ENCODE assay signal across 8 cellular contexts in the genomic region with DNA sequence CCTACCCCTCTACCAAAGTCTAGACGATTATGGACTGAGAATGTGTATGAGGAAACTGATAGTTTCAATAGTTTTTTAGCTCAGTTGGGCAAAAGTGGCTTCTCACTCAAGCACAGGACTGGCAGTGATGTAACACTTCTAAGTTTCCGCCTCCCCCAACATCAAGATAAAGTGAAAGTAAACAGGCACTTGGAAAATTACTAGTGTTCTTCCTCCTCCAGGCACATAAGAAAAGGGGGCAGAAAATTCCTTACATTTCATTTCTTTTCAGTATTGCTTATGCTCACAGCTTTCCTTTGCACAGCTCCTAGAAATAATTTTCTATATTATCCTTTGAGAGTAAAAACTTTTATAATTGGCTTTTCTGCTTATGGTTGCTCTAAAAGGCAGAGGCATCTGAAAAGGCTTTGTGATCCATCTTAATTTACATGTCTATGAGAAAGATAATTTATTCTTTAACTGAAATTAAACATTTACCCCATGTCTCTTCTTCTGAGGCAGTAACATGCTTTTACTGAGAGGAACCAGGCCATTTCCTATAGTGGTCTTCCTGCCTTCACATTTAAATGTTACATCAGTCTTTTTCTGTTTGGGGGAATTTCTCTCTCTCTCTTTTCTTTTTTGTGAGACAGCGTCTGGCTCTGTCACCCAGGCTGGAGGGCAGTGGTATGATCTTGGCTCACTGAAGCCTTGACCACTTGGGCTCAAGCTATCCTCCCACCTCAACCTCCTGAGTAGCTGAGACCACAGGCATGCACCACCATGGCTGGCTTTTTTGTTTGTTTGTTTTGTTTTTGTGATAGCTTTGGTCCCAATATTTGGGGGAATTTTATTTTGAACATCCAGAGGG.
DNase-seq lines count a peak whose midpoint lies in the region; ATAC-seq and TF ChIP-seq lines count a peak whose summit lies in the region.

No MANE protein-coding gene starts in this region.

- POLR2A ChIA-PET in BJ (lab: Charles Lee) = interaction anchor here (1.2 to 1.6 kb wide), 2 partner anchors 66 to 72 kb away, joined by 7 to 31 read pairs; no protein-coding TSS in a partner anchor

- peak overlapping the region; percentile 62 for H4K91ac ChIP-seq in trophoblast cell (ENCODE audit: low read depth, low read length)

- no peak overlapping the region for H3K18ac ChIP-seq in trophoblast cell (ENCODE audit: low read length)

- peak overlapping the region; percentile 83 for H2BK12ac ChIP-seq in trophoblast cell (ENCODE audit: low read length)

- no peaks in the 10 kb centered on the region for H3K79me2 ChIP-seq in trophoblast cell (ENCODE audit: control insufficient read depth, insufficient read depth, low read length, poor library complexity)

- peak; percentile 85 for ATAC-seq in GM18867 (IDR thresholded peaks at IDR 0.05; ENCODE audit: unreplicated experiment)
- ATAC-seq in HG03060 (IDR thresholded peaks at IDR 0.05; ENCODE audit: low read depth, unreplicated experiment) = peak; percentile 46

- no peak overlapping the region for H2AFZ ChIP-seq in trophoblast cell (ENCODE audit: insufficient read depth, low read length, poor library complexity)

- no peaks in the 10 kb centered on the region for H3K36me3 ChIP-seq in BJ (ENCODE audit: control insufficient read depth, insufficient read depth, low read length)
- H3K36me3 ChIP-seq in trophoblast cell (ENCODE audit: control insufficient read depth in 1 of 2, insufficient read depth in 2 of 2, low read length in 2 of 2) = no peaks in the 10 kb centered on the region

- H3K27me3 ChIP-seq in BJ (ENCODE audit: control insufficient read depth, insufficient read depth, low read length) (no peaks in the 10 kb centered on the region), trophoblast cell (ENCODE audit: insufficient read depth, low read length) (no peaks in the 10 kb centered on the region)

- H3K14ac ChIP-seq in trophoblast cell (ENCODE audit: low read length) = no peak overlapping the region

- TF ChIP-seq CTCF in BJ (IDR thresholded peaks at IDR 0.05; ENCODE audit: insufficient read depth, low read depth, low read length) = no peak

- H3K4me1 Mint-ChIP-seq in activated T-helper 2 cell treated with anti-CD3 and anti-CD28 coated beads, Interferon-gamma antibody, Interleukin-2, Interleukin-4, amounts not matched to agents 10 μg/mL and 5 μg/mL and 100 μg/mL, durations not matched to agents 14 hours and 24 hours and 36 hours (ENCODE audit: low read depth) = peaks cover 23% of the 10 kb centered on the region

- H2BK120ac ChIP-seq in trophoblast cell (ENCODE audit: insufficient read depth, low read length, poor library complexity) = peak overlapping the region; percentile 72

- no CpG with 5 or more reads among the region's 3 CpGs for WGBS in trophoblast cell (ENCODE audit: extremely low coverage, insufficient coverage, insufficient read length)

- H3K4me3 ChIP-seq in BJ (ENCODE audit: low read depth, low read length) = peak overlapping the region; percentile 26
- no peak overlapping the region for H3K4me3 ChIP-seq in trophoblast cell (ENCODE audit: low read depth, low read length)

- peak overlapping the region; percentile 20 for H3K4me2 ChIP-seq in trophoblast cell (ENCODE audit: low read length)

- H4K12ac ChIP-seq in trophoblast cell (ENCODE audit: low read depth, low read length) = no peak overlapping the region

- no peak overlapping the region for H4K8ac ChIP-seq in trophoblast cell (ENCODE audit: low read depth, low read length)

- H3K27me3 Mint-ChIP-seq in activated T-helper 2 cell treated with anti-CD3 and anti-CD28 coated beads, Interferon-gamma antibody, Interleukin-2, Interleukin-4, amounts not matched to agents 10 μg/mL and 5 μg/mL and 100 μg/mL, durations not matched to agents 14 hours and 24 hours and 36 hours (ENCODE audit: low read depth) = no peaks in the 10 kb centered on the region

- no peaks in the 10 kb centered on the region for H3K36me3 Mint-ChIP-seq in activated T-helper 2 cell treated with anti-CD3 and anti-CD28 coated beads, Interferon-gamma antibody, Interleukin-2, Interleukin-4, amounts not matched to agents 10 μg/mL and 5 μg/mL and 100 μg/mL, durations not matched to agents 14 hours and 24 hours and 36 hours (ENCODE audit: low read depth)

- no peak overlapping the region for H3K4ac ChIP-seq in trophoblast cell (ENCODE audit: low read depth, low read length)

- CTCF ChIA-PET in BJ (lab: Yijun Ruan, JAX) = interaction anchor here (1.4 to 1.8 kb wide), 2 partner anchors 12 to 25 kb away, joined by 3 to 6 read pairs; no protein-coding TSS in a partner anchor

- peak overlapping the region; percentile 75 for H3K4me3 Mint-ChIP-seq in activated T-helper 2 cell treated with anti-CD3 and anti-CD28 coated beads, Interferon-gamma antibody, Interleukin-2, Interleukin-4, amounts not matched to agents 10 μg/mL and 5 μg/mL and 100 μg/mL, durations not matched to agents 14 hours and 24 hours and 36 hours (ENCODE audit: low read depth)

- H3K79me1 ChIP-seq in trophoblast cell (ENCODE audit: low read length) = peaks cover 18% of the 10 kb centered on the region

- DNase-seq in BJ (ENCODE audit: low read depth) (peak; percentile 47), NOMO-1 treated with DMSO at 0.1 percent for 48 hours (lab: John Stamatoyannopoulos, UW; ENCODE audit: unreplicated experiment) (peak; percentile 82), foreskin melanocyte (peak; percentile 75), trophoblast cell (peak; percentile 44 to 77), cerebellum (ENCODE audit: low spot score) (no peak)
- DNase-seq in activated T-helper 2 cell treated with anti-CD3 and anti-CD28 coated beads, Interferon-gamma antibody, Interleukin-2, Interleukin-4, amounts not matched to agents 10 μg/mL and 5 μg/mL and 100 μg/mL, durations not matched to agents 14 hours and 24 hours and 36 hours (ENCODE audit: low spot score) = no peak

- no peak overlapping the region for H2AK5ac ChIP-seq in trophoblast cell (ENCODE audit: low read length)

- H3K27ac Mint-ChIP-seq in activated T-helper 2 cell treated with anti-CD3 and anti-CD28 coated beads, Interferon-gamma antibody, Interleukin-2, Interleukin-4, amounts not matched to agents 10 μg/mL and 5 μg/mL and 100 μg/mL, durations not matched to agents 14 hours and 24 hours and 36 hours = peak overlapping the region; percentile 92

- peaks cover 2% of the 10 kb centered on the region for H3K9me3 Mint-ChIP-seq in activated T-helper 2 cell treated with anti-CD3 and anti-CD28 coated beads, Interferon-gamma antibody, Interleukin-2, Interleukin-4, amounts not matched to agents 10 μg/mL and 5 μg/mL and 100 μg/mL, durations not matched to agents 14 hours and 24 hours and 36 hours

- peaks cover 6 to 8% of the 10 kb centered on the region in 2 experiments for H3K4me1 ChIP-seq in trophoblast cell (ENCODE audit: control insufficient read depth in 1 of 2, insufficient read depth in 2 of 2, low read length in 2 of 2)

- no peaks in the 10 kb centered on the region for H3K9me3 ChIP-seq in trophoblast cell (ENCODE audit: insufficient read depth, low read depth, low read length)

- no peak overlapping the region for H3K23ac ChIP-seq in trophoblast cell (ENCODE audit: low read length)

- no peak overlapping the region for H3K9ac ChIP-seq in trophoblast cell (ENCODE audit: low read length)

- intact Hi-C loops in activated T-helper 2 cell treated with anti-CD3 and anti-CD28 coated beads, Interferon-gamma antibody, Interleukin-2, Interleukin-4, amounts not matched to agents 10 μg/mL and 5 μg/mL and 100 μg/mL, durations not matched to agents 14 hours and 24 hours and 36 hours (cut with micrococcal nuclease) = loop anchor here (1.0 to 10.0 kb wide), 2 partner anchors 64 to 131 kb away; partner anchors contain the start of genes CGAS and EEF1A1

- peak overlapping the region; percentile 59 for H2BK5ac ChIP-seq in trophoblast cell (ENCODE audit: low read depth, low read length, poor library complexity)

- H3K27ac ChIP-seq in trophoblast cell (ENCODE audit: low read depth, low read length) = peak overlapping the region; percentile 94

Comparison
In these comparisons a context has a peak if more than half of its experiments do, and no peak if none do; other contexts are left out.
1. DNase-seq: peak in BJ (single experiment), NOMO-1 treated with DMSO at 0.1 percent for 48 hours (single experiment), foreskin melanocyte (single experiment) and trophoblast cell (2 of 2); none in activated T-helper 2 cell treated with anti-CD3 and anti-CD28 coated beads, Interferon-gamma antibody, Interleukin-2, Interleukin-4, amounts not matched to agents 10 μg/mL and 5 μg/mL and 100 μg/mL, durations not matched to agents 14 hours and 24 hours and 36 hours (single experiment) and cerebellum (single experiment).